In the genomic region with DNA sequence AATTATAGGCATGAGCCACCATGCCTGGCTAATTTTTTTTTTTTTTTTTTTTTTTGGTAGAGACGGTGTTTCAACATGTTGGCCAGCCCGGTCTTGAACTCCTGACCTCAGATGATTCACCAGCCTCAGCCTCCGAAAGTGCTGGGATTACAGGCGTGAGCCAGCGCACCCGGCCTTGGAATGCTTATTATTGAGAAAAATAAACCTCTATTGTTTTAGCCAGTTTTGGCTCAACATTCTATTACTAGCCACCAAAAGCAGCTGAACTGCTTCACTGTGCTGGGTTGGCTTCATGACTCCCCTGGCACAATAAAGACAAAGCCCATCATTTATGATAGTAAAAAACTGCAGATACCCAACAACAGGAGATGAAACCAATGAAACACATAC, we compare ENCODE assay signal across 10 cellular contexts.
DNase-seq lines count a peak whose midpoint lies in the region; TF ChIP-seq lines count a peak whose summit lies in the region.
"Had no signal": no experiment of that assay in that cellular context is flagged by ENCODE, and none has a peak within 500 bp of the region (broad histone marks: within the 10 kb centered on the region; RNA-seq: fewer than 3 reads in every experiment).

No MANE protein-coding gene starts in this region.

- H3K27me3 ChIP-seq in brain microvascular endothelial cell (replicated peaks), result no peaks in the 10 kb centered on the region
- H3K27me3 ChIP-seq in ascending aorta, result no peaks in the 10 kb centered on the region
- H3K27me3 ChIP-seq: cardiac muscle cell had no signal

- H3K27ac ChIP-seq in brain microvascular endothelial cell, result peak overlapping the region; percentile 40
- peak overlapping the region; percentile 86 for H3K27ac ChIP-seq in substantia nigra (ENCODE audit: low read depth, low read length, poor library complexity, severe bottlenecking)
- H3K27ac ChIP-seq in ascending aorta, result no peak overlapping the region
- H3K27ac ChIP-seq: cardiac muscle cell had no signal

- intact Hi-C loops in head of caudate nucleus (cut with DNase I) (loop anchor here (10.0 kb wide), 1 partner anchor 62 kb away; no protein-coding TSS in a partner anchor), ascending aorta (cut with DNase I) (no loop called here)

- H3K36me3 ChIP-seq in brain microvascular endothelial cell (replicated peaks) (no peaks in the 10 kb centered on the region), ascending aorta (no peaks in the 10 kb centered on the region)
- H3K36me3 ChIP-seq: cardiac muscle cell had no signal

- H3K9me3 ChIP-seq in ascending aorta, result no peaks in the 10 kb centered on the region

- H3K4me3 ChIP-seq in brain microvascular endothelial cell (ENCODE audit: low read depth, low read length) (no peak overlapping the region), ascending aorta (no peak overlapping the region)
- H3K4me3 ChIP-seq: cardiac muscle cell had no signal

- peak; percentile 73 for DNase-seq in HS-5 (ENCODE audit: low read depth)
- peak; percentile 91 for DNase-seq in brain microvascular endothelial cell
- peak in 40 of 42 donors; percentile 10 to 85 (median 58) for DNase-seq in head of caudate nucleus
- DNase-seq in substantia nigra (lab: John Stamatoyannopoulos, UW), result peak in 35 of 49 donors; percentile 8 to 70 (median 29)
- no peak for DNase-seq in T-helper 9 cell
- no peak for DNase-seq in ascending aorta (ENCODE audit: low spot score in 2 of 2)
- no peak for DNase-seq in activated CD8-positive, alpha-beta memory T cell treated with anti-CD3 and anti-CD28 coated beads, Interleukin-2, amount 50 U/mL, for 48 hours
- DNase-seq in NCI-H2171 treated with DMSO at 0.1 percent for 48 hours (lab: John Stamatoyannopoulos, UW), result no peak
- DNase-seq: NCI-H1092 had no signal

- H3K4me1 ChIP-seq in ascending aorta, result no peaks in the 10 kb centered on the region

- TF ChIP-seq CTCF in brain microvascular endothelial cell (IDR thresholded peaks at IDR 0.05; ENCODE audit: low read depth, low read length, missing control alignments) (no peak), ascending aorta (IDR thresholded peaks at IDR 0.05) (no peak)

- in situ Hi-C loops in brain microvascular endothelial cell (cut with HindIII; ENCODE audit: low pct_ligation_motif_present, low sequenced_read_pairs), result no loop called here

Comparison
In these comparisons a context has a peak if more than half of its experiments do, and no peak if none do; other contexts are left out.
1. DNase-seq: peak in HS-5 (single experiment), brain microvascular endothelial cell (single experiment), head of caudate nucleus (40 of 42) and substantia nigra (35 of 49); none in T-helper 9 cell (single experiment), ascending aorta (0 of 2), activated CD8-positive, alpha-beta memory T cell treated with anti-CD3 and anti-CD28 coated beads, Interleukin-2, amount 50 U/mL, for 48 hours (single experiment) and NCI-H2171 treated with DMSO at 0.1 percent for 48 hours (single experiment).
2. H3K27ac ChIP-seq: peak in brain microvascular endothelial cell (single experiment) and substantia nigra (single experiment); none in ascending aorta (0 of 2).